In genomic region chr10:6070647-6071046, GRCh38 we compare ENCODE assay signal across 16 cellular contexts. TPM values are rescaled to one million over a fixed set of nuclear protein-coding genes. Genes with fewer than 3 reads are reported as not detected.
A peak's percentile ranks its signal among the peaks of the same experiment; 100 is the strongest.
DNase-seq lines count a peak whose midpoint lies in the region; ATAC-seq, FAIRE-seq and TF ChIP-seq lines count a peak whose summit lies in the region.
"Had no signal": no experiment of that assay in that cellular context is flagged by ENCODE, and none has a peak within 500 bp of the region (broad histone marks: within the 10 kb centered on the region; RNA-seq: fewer than 3 reads in every experiment).

No MANE protein-coding gene starts in this region.

- H3K27ac ChIP-seq in thyroid gland, result no peak overlapping the region
- H3K27ac ChIP-seq: esophagus muscularis mucosa, WERI-Rb-1 had no signal

- no peak for TF ChIP-seq CTCF in thyroid gland (IDR thresholded peaks at IDR 0.05)
- no peak for TF ChIP-seq CTCF in D721Med (IDR thresholded peaks at IDR 0.05; ENCODE audit: insufficient read depth, missing control alignments)

- intact Hi-C loops in thyroid gland (cut with DNase I), result no loop called here

- H3K4me3 Mint-ChIP-seq in naive B cell, result peak overlapping the region in 7 of 8 donors; percentile 41 to 90 (median 76)
- H3K4me3 Mint-ChIP-seq in stimulated activated naive CD8-positive, alpha-beta T cell treated with anti-CD3 and anti-CD28 coated beads, Interleukin-15, Interleukin-2, amounts not matched to agents 100 ng/mL and 50 ng/mL, for 24 hours, result peak overlapping the region; percentile 77
- H3K4me3 Mint-ChIP-seq: mesothelial cell of epicardium had no signal

- no peak overlapping the region for H3K4me3 ChIP-seq in thyroid gland (replicated peaks in 1 of 3)
- H3K4me3 ChIP-seq: esophagus muscularis mucosa, stomach had no signal

- H3K27me3 ChIP-seq in thyroid gland, result no peaks in the 10 kb centered on the region

- TF ChIP-seq POLR2A in thyroid gland (IDR thresholded peaks at IDR 0.05), result no peak

- 95 to 97% methylated on average over 5 of the region's 5 CpGs for WGBS in thyroid gland, 2 donors

- FAIRE-seq in D721Med (lab: Jason Lieb, UNC), result no peak

- no peaks in the 10 kb centered on the region for H3K9me3 Mint-ChIP-seq in naive B cell
- H3K9me3 Mint-ChIP-seq in stimulated activated naive CD8-positive, alpha-beta T cell treated with anti-CD3 and anti-CD28 coated beads, Interleukin-15, Interleukin-2, amounts not matched to agents 100 ng/mL and 50 ng/mL, for 24 hours, result no peaks in the 10 kb centered on the region
- H3K9me3 Mint-ChIP-seq: mesothelial cell of epicardium had no signal

- no peaks in the 10 kb centered on the region for H3K36me3 ChIP-seq in thyroid gland
- H3K36me3 ChIP-seq: esophagus muscularis mucosa, stomach, WERI-Rb-1 had no signal

- peaks cover 70 to 85% (median 74%) of the 10 kb centered on the region in 3 donors for H3K4me1 Mint-ChIP-seq in naive B cell
- peaks cover 96% of the 10 kb centered on the region for H3K4me1 Mint-ChIP-seq in stimulated activated naive CD8-positive, alpha-beta T cell treated with anti-CD3 and anti-CD28 coated beads, Interleukin-15, Interleukin-2, amounts not matched to agents 100 ng/mL and 50 ng/mL, for 24 hours (ENCODE audit: low read depth)

- H3K27me3 Mint-ChIP-seq in naive B cell, result no peaks in the 10 kb centered on the region
- no peaks in the 10 kb centered on the region for H3K27me3 Mint-ChIP-seq in stimulated activated naive CD8-positive, alpha-beta T cell treated with anti-CD3 and anti-CD28 coated beads, Interleukin-15, Interleukin-2, amounts not matched to agents 100 ng/mL and 50 ng/mL, for 24 hours

- no peaks in the 10 kb centered on the region for H3K9me3 ChIP-seq in thyroid gland
- H3K9me3 ChIP-seq: esophagus muscularis mucosa, stomach had no signal

- no peaks in the 10 kb centered on the region for H3K4me1 ChIP-seq in thyroid gland

- DNase-seq in activated effector memory CD4-positive, alpha-beta T cell treated with anti-CD3 and anti-CD28 coated beads, Interleukin-2, amount 50 U/mL, for 16 hours, result peak; percentile 86
- no peak for DNase-seq in activated effector memory CD4-positive, alpha-beta T cell treated with Interleukin-2 at 50 U/mL for 16 hours
- peak; percentile 75 for DNase-seq in activated T-cell treated with anti-CD3 and anti-CD28 coated beads for 48 hours (ENCODE audit: low read depth)
- DNase-seq in naive B cell, result no peak
- no peak for DNase-seq in thyroid gland
- no peak for DNase-seq in D721Med (ENCODE audit: insufficient read length, low spot score)
- no peak for DNase-seq in left lobe of liver (ENCODE audit: low spot score)
- DNase-seq: ACHN, MM.1S, NCI-H510A, SHP77 treated with DMSO at 0.1 percent for 48 hours, stomach, WERI-Rb-1 had no signal

- no peaks in the 10 kb centered on the region for H3K36me3 Mint-ChIP-seq in naive B cell
- H3K36me3 Mint-ChIP-seq in stimulated activated naive CD8-positive, alpha-beta T cell treated with anti-CD3 and anti-CD28 coated beads, Interleukin-15, Interleukin-2, amounts not matched to agents 100 ng/mL and 50 ng/mL, for 24 hours (ENCODE audit: low read depth), result no peaks in the 10 kb centered on the region
- H3K36me3 Mint-ChIP-seq: mesothelial cell of epicardium had no signal

- peak overlapping the region; percentile 94 to 98 (median 97) for H3K27ac Mint-ChIP-seq in naive B cell
- peak overlapping the region; percentile 98 for H3K27ac Mint-ChIP-seq in stimulated activated naive CD8-positive, alpha-beta T cell treated with anti-CD3 and anti-CD28 coated beads, Interleukin-15, Interleukin-2, amounts not matched to agents 100 ng/mL and 50 ng/mL, for 24 hours
- H3K27ac Mint-ChIP-seq: mesothelial cell of epicardium had no signal

- ATAC-seq in naive B cell (ENCODE audit: low read depth in 2 of 2) (no peak), left lobe of liver (no peak)

RNA-seq across cellular contexts. Expression of gene IL2RA, which starts 8.5 kb away (rescaled TPM):
- 1 to 10 TPM; 1.8 to 9.2 (median 4.7) TPM for polyA plus RNA-seq in naive B cell (ENCODE audit: low read depth in 6 of 6)
- total RNA-seq in thyroid gland (10 to 100 TPM in 1 of 4 donors, 1 to 10 TPM in 3; 1.7 to 11.3 (median 2.3) TPM), left lobe of liver (1.3 TPM)
- total RNA-seq: mesothelial cell of epicardium had no signal

RNA-seq across cellular contexts. Expression of gene RBM17, which starts 18.2 kb away (rescaled TPM):
- polyA plus RNA-seq in naive B cell (ENCODE audit: low read depth in 6 of 6), result 100 to 1,000 TPM in 1 of 6 donors, 10 to 100 TPM in 5; 50.4 to 118 (median 89.6) TPM
- total RNA-seq in thyroid gland (10 to 100 TPM; 64.3 to 93.3 (median 81.7) TPM), left lobe of liver (24.3 TPM)

Comparison
In these comparisons a context has a peak if more than half of its experiments do, and no peak if none do; other contexts are left out.
1. DNase-seq: peak in activated effector memory CD4-positive, alpha-beta T cell treated with anti-CD3 and anti-CD28 coated beads, Interleukin-2, amount 50 U/mL, for 16 hours (single experiment) and activated T-cell treated with anti-CD3 and anti-CD28 coated beads for 48 hours (single experiment); none in activated effector memory CD4-positive, alpha-beta T cell treated with Interleukin-2 at 50 U/mL for 16 hours (single experiment), naive B cell (single experiment), thyroid gland (0 of 2), D721Med (single experiment) and left lobe of liver (single experiment).